Comparison of ENCODE assay signal across 1 cellular context in the genomic region with DNA sequence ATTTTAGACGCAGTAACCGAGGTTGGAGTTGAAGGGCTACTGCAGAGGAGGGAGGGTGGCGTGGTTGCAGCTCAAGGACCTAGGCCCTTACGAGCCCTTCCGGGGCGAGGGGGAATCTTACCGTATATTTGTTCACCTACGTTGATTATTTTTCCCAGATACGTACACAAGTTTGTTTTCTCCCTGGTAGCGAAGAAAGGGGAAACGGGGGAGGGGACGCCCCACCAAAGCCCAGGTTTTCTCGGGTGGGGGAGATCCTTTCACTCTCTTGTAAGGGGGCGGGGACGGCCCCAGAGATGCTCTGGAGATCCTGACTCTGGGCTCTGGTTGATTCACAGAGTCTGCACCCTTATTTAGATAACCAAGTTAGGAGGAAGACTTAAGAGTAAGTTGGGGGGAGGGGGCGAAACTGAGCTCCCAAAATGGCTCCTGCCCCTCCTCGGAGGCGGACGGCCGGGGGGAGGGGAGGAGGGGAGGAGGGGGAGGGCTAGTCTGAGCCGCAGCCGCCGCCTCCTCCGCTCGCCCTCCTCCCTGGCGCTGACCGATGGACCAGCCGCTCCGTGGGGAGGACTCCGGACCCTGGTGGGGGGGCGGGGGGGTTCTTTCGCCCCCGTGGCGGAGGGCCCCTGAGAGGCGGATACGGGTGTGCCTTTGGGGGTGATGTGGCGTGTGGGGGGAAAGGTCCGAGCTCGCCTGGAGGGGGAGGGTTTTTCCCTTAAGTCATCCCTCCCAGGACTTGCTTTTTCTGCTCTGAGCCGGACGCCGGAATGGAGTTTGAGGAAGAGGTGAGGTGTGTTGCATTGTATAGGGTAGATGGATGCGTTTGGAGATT.
A peak's percentile ranks its signal among the peaks of the same experiment; 100 is the strongest.
TF ChIP-seq lines count a peak whose summit lies in the region.

No MANE protein-coding gene starts in this region.

TF ChIP-seq in GM12878, 131 proteins besides CTCF, POLR2A, EP300 and RAD21 (continued from another document and continues in another):
- TF ChIP-seq SREBF1 (IDR thresholded peaks at IDR 0.05; ENCODE audit: low read length) (peak; percentile 51), STAT3 (IDR thresholded peaks at IDR 0.05; ENCODE audit: low read depth, low read length) (no peak), IKZF1 (conservative IDR thresholded peaks at IDR 0.05) (no peak), HDGF (IDR thresholded peaks at IDR 0.05) (no peak), SREBF2 (IDR thresholded peaks at IDR 0.05; ENCODE audit: low read length) (no peak; the same call in 1 of the 2 replicates), RUNX3 (IDR thresholded peaks at IDR 0.05; ENCODE audit: low read length) (no peak), NRF1 (conservative IDR thresholded peaks at IDR 0.05; ENCODE audit: low read depth, low read length) (no peak), IRF4 (IDR thresholded peaks at IDR 0.05; ENCODE audit: low read depth, low read length) (no peak), CBX3 (IDR thresholded peaks at IDR 0.05; ENCODE audit: borderline replicate concordance, low read depth) (no peak), ZSCAN29 (IDR thresholded peaks at IDR 0.05) (no peak), MEF2A (IDR thresholded peaks at IDR 0.05; ENCODE audit: insufficient read depth, low read depth, low read length) (peak; percentile 52; the same call in 1 of the 2 replicates), NFYA (IDR thresholded peaks at IDR 0.05; ENCODE audit: borderline replicate concordance, low read depth, low read length) (no peak), EED (IDR thresholded peaks at IDR 0.05; ENCODE audit: low read depth) (no peak), LARP7 (IDR thresholded peaks at IDR 0.05) (no peak; the same call in 1 of the 2 replicates), NR2C1 (IDR thresholded peaks at IDR 0.05) (no peak), DPF2 (IDR thresholded peaks at IDR 0.05) (peak; percentile 52; the same call in 1 of the 2 replicates), YY1 (IDR thresholded peaks at IDR 0.05; ENCODE audit: low read depth, low read length) (peak; percentile 74), TCF3 (IDR thresholded peaks at IDR 0.05; ENCODE audit: borderline replicate concordance, insufficient read depth, low read depth, low read length) (no peak), SPI1 (IDR thresholded peaks at IDR 0.05; ENCODE audit: borderline replicate concordance, insufficient read depth, low read depth, low read length) (peak; percentile 27; the same call in 1 of the 2 replicates), MYB (IDR thresholded peaks at IDR 0.05; ENCODE audit: borderline replicate concordance, low read depth, low read length) (no peak), SMARCA5 (IDR thresholded peaks at IDR 0.05) (no peak; the same call in 1 of the 2 replicates)
- TF ChIP-seq, protein P1, sequence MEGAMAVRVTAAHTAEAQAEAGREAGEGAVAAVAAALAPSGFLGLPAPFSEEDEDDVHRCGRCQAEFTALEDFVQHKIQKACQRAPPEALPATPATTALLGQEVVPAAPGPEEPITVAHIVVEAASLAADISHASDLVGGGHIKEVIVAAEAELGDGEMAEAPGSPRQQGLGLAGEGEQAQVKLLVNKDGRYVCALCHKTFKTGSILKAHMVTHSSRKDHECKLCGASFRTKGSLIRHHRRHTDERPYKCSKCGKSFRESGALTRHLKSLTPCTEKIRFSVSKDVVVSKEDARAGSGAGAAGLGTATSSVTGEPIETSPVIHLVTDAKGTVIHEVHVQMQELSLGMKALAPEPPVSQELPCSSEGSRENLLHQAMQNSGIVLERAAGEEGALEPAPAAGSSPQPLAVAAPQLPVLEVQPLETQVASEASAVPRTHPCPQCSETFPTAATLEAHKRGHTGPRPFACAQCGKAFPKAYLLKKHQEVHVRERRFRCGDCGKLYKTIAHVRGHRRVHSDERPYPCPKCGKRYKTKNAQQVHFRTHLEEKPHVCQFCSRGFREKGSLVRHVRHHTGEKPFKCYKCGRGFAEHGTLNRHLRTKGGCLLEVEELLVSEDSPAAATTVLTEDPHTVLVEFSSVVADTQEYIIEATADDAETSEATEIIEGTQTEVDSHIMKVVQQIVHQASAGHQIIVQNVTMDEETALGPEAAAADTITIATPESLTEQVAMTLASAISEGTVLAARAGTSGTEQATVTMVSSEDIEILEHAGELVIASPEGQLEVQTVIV (IDR thresholded peaks at IDR 0.05; ENCODE audit: borderline replicate concordance, partially characterized antibody): no peak
- TF ChIP-seq, protein P2, sequence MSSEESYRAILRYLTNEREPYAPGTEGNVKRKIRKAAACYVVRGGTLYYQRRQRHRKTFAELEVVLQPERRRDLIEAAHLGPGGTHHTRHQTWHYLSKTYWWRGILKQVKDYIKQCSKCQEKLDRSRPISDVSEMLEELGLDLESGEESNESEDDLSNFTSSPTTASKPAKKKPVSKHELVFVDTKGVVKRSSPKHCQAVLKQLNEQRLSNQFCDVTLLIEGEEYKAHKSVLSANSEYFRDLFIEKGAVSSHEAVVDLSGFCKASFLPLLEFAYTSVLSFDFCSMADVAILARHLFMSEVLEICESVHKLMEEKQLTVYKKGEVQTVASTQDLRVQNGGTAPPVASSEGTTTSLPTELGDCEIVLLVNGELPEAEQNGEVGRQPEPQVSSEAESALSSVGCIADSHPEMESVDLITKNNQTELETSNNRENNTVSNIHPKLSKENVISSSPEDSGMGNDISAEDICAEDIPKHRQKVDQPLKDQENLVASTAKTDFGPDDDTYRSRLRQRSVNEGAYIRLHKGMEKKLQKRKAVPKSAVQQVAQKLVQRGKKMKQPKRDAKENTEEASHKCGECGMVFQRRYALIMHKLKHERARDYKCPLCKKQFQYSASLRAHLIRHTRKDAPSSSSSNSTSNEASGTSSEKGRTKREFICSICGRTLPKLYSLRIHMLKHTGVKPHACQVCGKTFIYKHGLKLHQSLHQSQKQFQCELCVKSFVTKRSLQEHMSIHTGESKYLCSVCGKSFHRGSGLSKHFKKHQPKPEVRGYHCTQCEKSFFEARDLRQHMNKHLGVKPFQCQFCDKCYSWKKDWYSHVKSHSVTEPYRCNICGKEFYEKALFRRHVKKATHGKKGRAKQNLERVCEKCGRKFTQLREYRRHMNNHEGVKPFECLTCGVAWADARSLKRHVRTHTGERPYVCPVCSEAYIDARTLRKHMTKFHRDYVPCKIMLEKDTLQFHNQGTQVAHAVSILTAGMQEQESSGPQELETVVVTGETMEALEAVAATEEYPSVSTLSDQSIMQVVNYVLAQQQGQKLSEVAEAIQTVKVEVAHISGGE (CRISPR knock-in tag; IDR thresholded peaks at IDR 0.05): no peak
- TF ChIP-seq, protein P3, sequence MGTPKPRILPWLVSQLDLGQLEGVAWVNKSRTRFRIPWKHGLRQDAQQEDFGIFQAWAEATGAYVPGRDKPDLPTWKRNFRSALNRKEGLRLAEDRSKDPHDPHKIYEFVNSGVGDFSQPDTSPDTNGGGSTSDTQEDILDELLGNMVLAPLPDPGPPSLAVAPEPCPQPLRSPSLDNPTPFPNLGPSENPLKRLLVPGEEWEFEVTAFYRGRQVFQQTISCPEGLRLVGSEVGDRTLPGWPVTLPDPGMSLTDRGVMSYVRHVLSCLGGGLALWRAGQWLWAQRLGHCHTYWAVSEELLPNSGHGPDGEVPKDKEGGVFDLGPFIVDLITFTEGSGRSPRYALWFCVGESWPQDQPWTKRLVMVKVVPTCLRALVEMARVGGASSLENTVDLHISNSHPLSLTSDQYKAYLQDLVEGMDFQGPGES (IDR thresholded peaks at IDR 0.05): no peak
- TF ChIP-seq, protein P4, sequence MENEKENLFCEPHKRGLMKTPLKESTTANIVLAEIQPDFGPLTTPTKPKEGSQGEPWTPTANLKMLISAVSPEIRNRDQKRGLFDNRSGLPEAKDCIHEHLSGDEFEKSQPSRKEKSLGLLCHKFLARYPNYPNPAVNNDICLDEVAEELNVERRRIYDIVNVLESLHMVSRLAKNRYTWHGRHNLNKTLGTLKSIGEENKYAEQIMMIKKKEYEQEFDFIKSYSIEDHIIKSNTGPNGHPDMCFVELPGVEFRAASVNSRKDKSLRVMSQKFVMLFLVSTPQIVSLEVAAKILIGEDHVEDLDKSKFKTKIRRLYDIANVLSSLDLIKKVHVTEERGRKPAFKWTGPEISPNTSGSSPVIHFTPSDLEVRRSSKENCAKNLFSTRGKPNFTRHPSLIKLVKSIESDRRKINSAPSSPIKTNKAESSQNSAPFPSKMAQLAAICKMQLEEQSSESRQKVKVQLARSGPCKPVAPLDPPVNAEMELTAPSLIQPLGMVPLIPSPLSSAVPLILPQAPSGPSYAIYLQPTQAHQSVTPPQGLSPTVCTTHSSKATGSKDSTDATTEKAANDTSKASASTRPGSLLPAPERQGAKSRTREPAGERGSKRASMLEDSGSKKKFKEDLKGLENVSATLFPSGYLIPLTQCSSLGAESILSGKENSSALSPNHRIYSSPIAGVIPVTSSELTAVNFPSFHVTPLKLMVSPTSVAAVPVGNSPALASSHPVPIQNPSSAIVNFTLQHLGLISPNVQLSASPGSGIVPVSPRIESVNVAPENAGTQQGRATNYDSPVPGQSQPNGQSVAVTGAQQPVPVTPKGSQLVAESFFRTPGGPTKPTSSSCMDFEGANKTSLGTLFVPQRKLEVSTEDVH (IDR thresholded peaks at IDR 0.05; ENCODE audit: low read depth, partially characterized antibody): no peak
- TF ChIP-seq, protein P5, sequence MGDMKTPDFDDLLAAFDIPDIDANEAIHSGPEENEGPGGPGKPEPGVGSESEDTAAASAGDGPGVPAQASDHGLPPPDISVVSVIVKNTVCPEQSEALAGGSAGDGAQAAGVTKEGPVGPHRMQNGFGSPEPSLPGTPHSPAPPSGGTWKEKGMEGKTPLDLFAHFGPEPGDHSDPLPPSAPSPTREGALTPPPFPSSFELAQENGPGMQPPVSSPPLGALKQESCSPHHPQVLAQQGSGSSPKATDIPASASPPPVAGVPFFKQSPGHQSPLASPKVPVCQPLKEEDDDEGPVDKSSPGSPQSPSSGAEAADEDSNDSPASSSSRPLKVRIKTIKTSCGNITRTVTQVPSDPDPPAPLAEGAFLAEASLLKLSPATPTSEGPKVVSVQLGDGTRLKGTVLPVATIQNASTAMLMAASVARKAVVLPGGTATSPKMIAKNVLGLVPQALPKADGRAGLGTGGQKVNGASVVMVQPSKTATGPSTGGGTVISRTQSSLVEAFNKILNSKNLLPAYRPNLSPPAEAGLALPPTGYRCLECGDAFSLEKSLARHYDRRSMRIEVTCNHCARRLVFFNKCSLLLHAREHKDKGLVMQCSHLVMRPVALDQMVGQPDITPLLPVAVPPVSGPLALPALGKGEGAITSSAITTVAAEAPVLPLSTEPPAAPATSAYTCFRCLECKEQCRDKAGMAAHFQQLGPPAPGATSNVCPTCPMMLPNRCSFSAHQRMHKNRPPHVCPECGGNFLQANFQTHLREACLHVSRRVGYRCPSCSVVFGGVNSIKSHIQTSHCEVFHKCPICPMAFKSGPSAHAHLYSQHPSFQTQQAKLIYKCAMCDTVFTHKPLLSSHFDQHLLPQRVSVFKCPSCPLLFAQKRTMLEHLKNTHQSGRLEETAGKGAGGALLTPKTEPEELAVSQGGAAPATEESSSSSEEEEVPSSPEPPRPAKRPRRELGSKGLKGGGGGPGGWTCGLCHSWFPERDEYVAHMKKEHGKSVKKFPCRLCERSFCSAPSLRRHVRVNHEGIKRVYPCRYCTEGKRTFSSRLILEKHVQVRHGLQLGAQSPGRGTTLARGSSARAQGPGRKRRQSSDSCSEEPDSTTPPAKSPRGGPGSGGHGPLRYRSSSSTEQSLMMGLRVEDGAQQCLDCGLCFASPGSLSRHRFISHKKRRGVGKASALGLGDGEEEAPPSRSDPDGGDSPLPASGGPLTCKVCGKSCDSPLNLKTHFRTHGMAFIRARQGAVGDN (IDR thresholded peaks at IDR 0.05): no peak
- TF ChIP-seq, protein P6, sequence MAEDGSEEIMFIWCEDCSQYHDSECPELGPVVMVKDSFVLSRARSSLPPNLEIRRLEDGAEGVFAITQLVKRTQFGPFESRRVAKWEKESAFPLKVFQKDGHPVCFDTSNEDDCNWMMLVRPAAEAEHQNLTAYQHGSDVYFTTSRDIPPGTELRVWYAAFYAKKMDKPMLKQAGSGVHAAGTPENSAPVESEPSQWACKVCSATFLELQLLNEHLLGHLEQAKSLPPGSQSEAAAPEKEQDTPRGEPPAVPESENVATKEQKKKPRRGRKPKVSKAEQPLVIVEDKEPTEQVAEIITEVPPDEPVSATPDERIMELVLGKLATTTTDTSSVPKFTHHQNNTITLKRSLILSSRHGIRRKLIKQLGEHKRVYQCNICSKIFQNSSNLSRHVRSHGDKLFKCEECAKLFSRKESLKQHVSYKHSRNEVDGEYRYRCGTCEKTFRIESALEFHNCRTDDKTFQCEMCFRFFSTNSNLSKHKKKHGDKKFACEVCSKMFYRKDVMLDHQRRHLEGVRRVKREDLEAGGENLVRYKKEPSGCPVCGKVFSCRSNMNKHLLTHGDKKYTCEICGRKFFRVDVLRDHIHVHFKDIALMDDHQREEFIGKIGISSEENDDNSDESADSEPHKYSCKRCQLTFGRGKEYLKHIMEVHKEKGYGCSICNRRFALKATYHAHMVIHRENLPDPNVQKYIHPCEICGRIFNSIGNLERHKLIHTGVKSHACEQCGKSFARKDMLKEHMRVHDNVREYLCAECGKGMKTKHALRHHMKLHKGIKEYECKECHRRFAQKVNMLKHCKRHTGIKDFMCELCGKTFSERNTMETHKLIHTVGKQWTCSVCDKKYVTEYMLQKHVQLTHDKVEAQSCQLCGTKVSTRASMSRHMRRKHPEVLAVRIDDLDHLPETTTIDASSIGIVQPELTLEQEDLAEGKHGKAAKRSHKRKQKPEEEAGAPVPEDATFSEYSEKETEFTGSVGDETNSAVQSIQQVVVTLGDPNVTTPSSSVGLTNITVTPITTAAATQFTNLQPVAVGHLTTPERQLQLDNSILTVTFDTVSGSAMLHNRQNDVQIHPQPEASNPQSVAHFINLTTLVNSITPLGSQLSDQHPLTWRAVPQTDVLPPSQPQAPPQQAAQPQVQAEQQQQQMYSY (CRISPR knock-in tag; IDR thresholded peaks at IDR 0.05): peak; percentile 33; the same call in 1 of the 2 replicates
- TF ChIP-seq, protein P7, sequence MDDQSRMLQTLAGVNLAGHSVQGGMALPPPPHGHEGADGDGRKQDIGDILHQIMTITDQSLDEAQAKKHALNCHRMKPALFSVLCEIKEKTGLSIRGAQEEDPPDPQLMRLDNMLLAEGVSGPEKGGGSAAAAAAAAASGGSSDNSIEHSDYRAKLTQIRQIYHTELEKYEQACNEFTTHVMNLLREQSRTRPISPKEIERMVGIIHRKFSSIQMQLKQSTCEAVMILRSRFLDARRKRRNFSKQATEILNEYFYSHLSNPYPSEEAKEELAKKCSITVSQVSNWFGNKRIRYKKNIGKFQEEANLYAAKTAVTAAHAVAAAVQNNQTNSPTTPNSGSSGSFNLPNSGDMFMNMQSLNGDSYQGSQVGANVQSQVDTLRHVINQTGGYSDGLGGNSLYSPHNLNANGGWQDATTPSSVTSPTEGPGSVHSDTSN (IDR thresholded peaks at IDR 0.05; ENCODE audit: insufficient replicate concordance, low read depth, low read length): no peak
